In the genomic region with DNA sequence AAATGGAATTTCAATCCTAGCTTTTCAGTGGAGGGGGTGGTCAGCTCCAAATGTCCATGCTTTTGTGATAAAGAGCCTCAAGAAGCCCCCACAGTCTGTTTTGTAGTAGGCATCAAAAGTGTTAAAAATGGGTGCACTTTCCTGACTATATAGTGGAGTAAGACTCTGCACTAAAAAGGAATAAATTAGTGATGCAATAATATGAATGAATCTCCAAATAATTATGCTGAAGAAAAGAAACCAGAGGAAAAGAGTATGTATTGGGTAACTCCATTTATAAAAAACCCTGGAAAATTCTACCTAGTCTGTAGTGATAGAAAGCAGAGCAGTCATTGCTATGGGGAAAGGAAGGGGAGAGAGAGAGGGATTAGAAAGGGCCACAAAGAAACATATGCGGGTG, we compare ENCODE assay signal across 24 cellular contexts.
"Had no signal": no experiment of that assay in that cellular context is flagged by ENCODE, and none has a peak within 500 bp of the region (broad histone marks: within the 10 kb centered on the region; RNA-seq: fewer than 3 reads in every experiment).

No MANE protein-coding gene starts in this region.

- H3K4me3 ChIP-seq: SJCRH30 had no signal

- H3K4me3 Mint-ChIP-seq: activated CD4-positive, alpha-beta memory T cell treated with anti-CD3 and anti-CD28 coated beads, Interleukin-2, amount 10 ng/mL, durations not matched to agents 7 days and 5 days; activated CD4-positive, alpha-beta T cell treated with anti-CD3 and anti-CD28 coated beads for 36 hours; activated naive CD4-positive, alpha-beta T cell treated with anti-CD3 and anti-CD28 coated beads for 36 hours; activated naive CD8-positive, alpha-beta T cell; activated T-helper 17 cell treated with anti-CD3 and anti-CD28 coated beads, Interleukin-2, amount 50 U/mL, for 72 hours; central memory CD8-positive, alpha-beta T cell; T-helper 2 cell treated with Interferon-gamma antibody and Interleukin-4, amounts not matched to agents 5 μg/mL and 100 μg/mL, for 36 hours had no signal

- H3K36me3 Mint-ChIP-seq: activated naive CD8-positive, alpha-beta T cell; brain had no signal

- DNase-seq: activated CD4-positive, alpha-beta memory T cell treated with anti-CD3 and anti-CD28 coated beads, Interleukin-2, amount 10 ng/mL, durations not matched to agents 7 days and 5 days; activated CD4-positive, alpha-beta T cell treated with anti-CD3 and anti-CD28 coated beads for 36 hours; activated CD4-positive, alpha-beta T cell treated with anti-CD3 and anti-CD28 coated beads, Interleukin-2, amount 50 U/mL, for 1 hour; activated gamma-delta T cell; activated naive CD4-positive, alpha-beta T cell treated with anti-CD3 and anti-CD28 coated beads for 36 hours; activated T-cell treated with anti-CD3 and anti-CD28 coated beads for 4 hours; activated T-cell treated with anti-CD3 and anti-CD28 coated beads, Interleukin-2, amount 50 U/mL, for 48 hours; amygdala; MM.1S; NCI-H1092 treated with DMSO at 0.1 percent for 48 hours; NCI-H1417 treated with DMSO at 0.1 percent for 48 hours; NCI-H1694; NCI-H2029; NCI-H446; NCI-H526 treated with DMSO at 0.1 percent for 48 hours; SJCRH30; SW 1271; WERI-Rb-1 had no signal

- H3K27ac ChIP-seq: SJCRH30, WERI-Rb-1 had no signal

- H3K27me3 ChIP-seq: SJCRH30 had no signal

- ATAC-seq: SK-N-SH treated with all-trans-retinoic acid at 6 μM for 48 hours had no signal

- H3K36me3 ChIP-seq: SJCRH30, WERI-Rb-1 had no signal

- H3K9me3 Mint-ChIP-seq: activated T-helper 17 cell treated with anti-CD3 and anti-CD28 coated beads, Interleukin-2, amount 50 U/mL, for 72 hours; central memory CD8-positive, alpha-beta T cell had no signal

- H3K27me3 Mint-ChIP-seq: activated CD4-positive, alpha-beta memory T cell treated with anti-CD3 and anti-CD28 coated beads, Interleukin-2, amount 10 ng/mL, durations not matched to agents 7 days and 5 days; activated naive CD8-positive, alpha-beta T cell; activated T-helper 17 cell treated with anti-CD3 and anti-CD28 coated beads, Interleukin-2, amount 50 U/mL, for 72 hours; central memory CD8-positive, alpha-beta T cell had no signal

- H3K4me1 Mint-ChIP-seq: activated CD4-positive, alpha-beta T cell treated with anti-CD3 and anti-CD28 coated beads for 36 hours; activated T-helper 17 cell treated with anti-CD3 and anti-CD28 coated beads, Interleukin-2, amount 50 U/mL, for 72 hours; brain; central memory CD8-positive, alpha-beta T cell had no signal

- H3K27ac Mint-ChIP-seq: activated CD4-positive, alpha-beta memory T cell treated with anti-CD3 and anti-CD28 coated beads, Interleukin-2, amount 10 ng/mL, durations not matched to agents 7 days and 5 days; activated CD4-positive, alpha-beta T cell treated with anti-CD3 and anti-CD28 coated beads for 36 hours; activated naive CD4-positive, alpha-beta T cell treated with anti-CD3 and anti-CD28 coated beads for 36 hours; activated naive CD8-positive, alpha-beta T cell; activated T-helper 17 cell treated with anti-CD3 and anti-CD28 coated beads, Interleukin-2, amount 50 U/mL, for 72 hours; brain; T-helper 2 cell treated with Interferon-gamma antibody and Interleukin-4, amounts not matched to agents 5 μg/mL and 100 μg/mL, for 36 hours had no signal
